17 cellular contexts compared by ENCODE assay signal in the genomic region with DNA sequence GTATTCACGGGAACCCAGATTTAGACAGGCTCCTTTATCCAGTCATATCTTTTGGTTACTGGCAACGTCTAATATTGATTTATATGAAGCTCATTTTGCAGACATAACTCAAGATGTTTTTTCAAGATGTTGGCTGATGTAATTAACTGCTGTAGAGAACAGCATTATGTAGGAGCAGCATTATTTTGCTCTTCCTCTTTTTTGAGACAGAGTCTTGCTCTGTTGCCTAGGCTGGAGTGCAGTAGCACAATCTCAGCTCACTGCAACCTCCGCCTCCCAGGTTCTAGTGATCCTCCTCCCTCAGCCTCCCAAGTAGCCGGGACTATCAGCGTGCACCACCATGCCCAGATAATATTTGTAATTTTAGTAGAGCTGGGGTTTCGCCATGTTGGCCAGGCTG. TPM values are rescaled to one million over a fixed set of nuclear protein-coding genes. Genes with fewer than 3 reads are reported as not detected.
DNase-seq lines count a peak whose midpoint lies in the region; ATAC-seq, FAIRE-seq and TF ChIP-seq lines count a peak whose summit lies in the region.
"Had no signal": no experiment of that assay in that cellular context is flagged by ENCODE, and none has a peak within 500 bp of the region (broad histone marks: within the 10 kb centered on the region; RNA-seq: fewer than 3 reads in every experiment).

No MANE protein-coding gene starts in this region.

- ATAC-seq in HepG2 (no peak), right lobe of liver (no peak), K562 (no peak), left lung (peak; percentile 53)
- no peak for ATAC-seq in naive thymus-derived CD4-positive, alpha-beta T cell
- ATAC-seq: HCT116 had no signal

- no peak for TF ChIP-seq RAD21 in HepG2 (CRISPR knock-in tag; IDR thresholded peaks at IDR 0.05)
- TF ChIP-seq RAD21 in K562 (CRISPR knock-in tag; conservative IDR thresholded peaks at IDR 0.05 in 1 of 2, IDR thresholded peaks at IDR 0.05 in 1 of 2): no peak

- H3K27me3 ChIP-seq in HepG2 (ENCODE audit: control insufficient read depth in 1 of 2, insufficient read depth in 2 of 2, low read length in 2 of 2) (peaks cover 0 to 2% of the 10 kb centered on the region in 2 experiments; a peak in 1 of 5 replicates), right lobe of liver (no peaks in the 10 kb centered on the region), K562 (ENCODE audit: control insufficient read depth in 2 of 2, insufficient read depth in 2 of 2, low read length in 2 of 2) (peaks cover 0 to 9% of the 10 kb centered on the region in 2 experiments; a peak in 2 of 5 replicates), left lung (peaks cover 0 to 14% of the 10 kb centered on the region in 2 donors)
- no peaks in the 10 kb centered on the region for H3K27me3 ChIP-seq in naive thymus-derived CD4-positive, alpha-beta T cell (ENCODE audit: control insufficient read depth in 2 of 2, insufficient read depth in 2 of 2, low read length in 2 of 2)

- no peak overlapping the region for H3K4me2 ChIP-seq in HepG2 (ENCODE audit: low read depth, low read length)
- H3K4me2 ChIP-seq in K562 (ENCODE audit: insufficient read depth, low read length): no peak overlapping the region
- H3K4me2 ChIP-seq: PC-9 had no signal

- no peaks in the 10 kb centered on the region for H3K9me1 ChIP-seq in K562 (ENCODE audit: control insufficient read depth, insufficient read depth, low read length)

- H3K36me3 ChIP-seq in HepG2 (replicated peaks in 1 of 2; ENCODE audit: control insufficient read depth in 1 of 2, insufficient read depth in 2 of 2, low read length in 2 of 2): no peaks in the 10 kb centered on the region
- H3K36me3 ChIP-seq in right lobe of liver: no peaks in the 10 kb centered on the region
- H3K36me3 ChIP-seq in K562 (ENCODE audit: control insufficient read depth, insufficient read depth, low read length): no peaks in the 10 kb centered on the region
- H3K36me3 ChIP-seq in left lung: no peaks in the 10 kb centered on the region
- H3K36me3 ChIP-seq in naive thymus-derived CD4-positive, alpha-beta T cell (ENCODE audit: control insufficient read depth in 2 of 3, insufficient read depth in 3 of 3, low read length in 3 of 3): no peaks in the 10 kb centered on the region

- POLR2A ChIA-PET in HepG2 (lab: Yijun Ruan, JAX): no interaction called here
- POLR2A ChIA-PET in K562 (lab: Yijun Ruan, JAX): no interaction called here
- POLR2A ChIA-PET in naive thymus-derived CD4-positive, alpha-beta T cell (lab: Charles Lee): no interaction called here

- H3K4me3 ChIP-seq in HepG2 (replicated peaks in 1 of 3; ENCODE audit: insufficient read depth in 1 of 3, low read depth in 2 of 3, low read length in 3 of 3) (no peak overlapping the region), right lobe of liver (no peak overlapping the region), K562 (no peak overlapping the region), left lung (no peak overlapping the region)
- H3K4me3 ChIP-seq in naive thymus-derived CD4-positive, alpha-beta T cell (ENCODE audit: low read length): no peak overlapping the region
- H3K4me3 ChIP-seq: PC-9 had no signal

- H3K9me3 Mint-ChIP-seq in naive thymus-derived CD4-positive, alpha-beta T cell: peaks cover 0 to 3% (median 0%) of the 10 kb centered on the region in 11 donors

- H3K9me3 ChIP-seq in HepG2 (ENCODE audit: low read length) (no peaks in the 10 kb centered on the region), right lobe of liver (no peaks in the 10 kb centered on the region), K562 (replicated peaks; ENCODE audit: control insufficient read depth, insufficient read depth, low read depth, low read length) (no peaks in the 10 kb centered on the region), left lung (no peaks in the 10 kb centered on the region)
- H3K9me3 ChIP-seq in naive thymus-derived CD4-positive, alpha-beta T cell (ENCODE audit: control insufficient read depth in 2 of 3, low read length in 3 of 3): no peaks in the 10 kb centered on the region

- H3K9ac ChIP-seq in HepG2 (ENCODE audit: insufficient read depth, low read depth, low read length) (no peak overlapping the region), K562 (ENCODE audit: insufficient read depth in 1 of 2, low read depth in 2 of 2, low read length in 2 of 2) (no peak overlapping the region)

- no peak for FAIRE-seq in HepG2 (lab: Jason Lieb, UNC)
- no peak for FAIRE-seq in K562 (lab: Jason Lieb, UNC)

- BruUV-seq in HepG2 (replicated peaks; lab: Mats Ljungman, UMichigan): no TSS peak
- no TSS peak for BruUV-seq in K562 (replicated peaks; lab: Mats Ljungman, UMichigan)

- no peaks in the 10 kb centered on the region for H4K20me1 ChIP-seq in HepG2 (ENCODE audit: insufficient read depth, low read length)
- H4K20me1 ChIP-seq in K562 (replicated peaks; ENCODE audit: control insufficient read depth, insufficient read depth, low read length): no peaks in the 10 kb centered on the region

- peaks cover 0 to 4% (median 0%) of the 10 kb centered on the region in 5 donors for H3K36me3 Mint-ChIP-seq in naive thymus-derived CD4-positive, alpha-beta T cell

- CTCF ChIA-PET in HepG2 (lab: Yijun Ruan, JAX; ENCODE audit: low intra/inter-chr PET ratio, low total read pairs) (no interaction called here), K562 (lab: Yijun Ruan, JAX; ENCODE audit: low intra/inter-chr PET ratio) (no interaction called here)
- CTCF ChIA-PET in naive thymus-derived CD4-positive, alpha-beta T cell (lab: Charles Lee): no interaction called here

- H3K79me2 ChIP-seq in HepG2 (ENCODE audit: insufficient read depth, low read length) (no peaks in the 10 kb centered on the region), K562 (ENCODE audit: control insufficient read depth, insufficient read depth, low read length) (no peaks in the 10 kb centered on the region)

- no peak for DNase-seq in HepG2 (ENCODE audit: low spot score)
- DNase-seq in right lobe of liver: no peak
- no peak for DNase-seq in K562 (ENCODE audit: extremely low read depth in 1 of 4, low spot score in 3 of 4)
- no peak for DNase-seq in left lung
- DNase-seq in medulla oblongata (ENCODE audit: extremely low spot score): no peak
- DNase-seq in naive thymus-derived CD4-positive, alpha-beta T cell: no peak
- no peak for DNase-seq in RKO (ENCODE audit: low spot score)
- DNase-seq: DMS153; GOT3; Kasumi-1; NCI-H2029 treated with DMSO at 0.1 percent for 48 hours; NCI-H526; NK-92 treated with Interleukin-12 subunit alpha and Interleukin-12 subunit beta, amount 100 ng/mL, for 24 hours; PC-9; SHP77 treated with DMSO at 0.1 percent for 48 hours had no signal

- TF ChIP-seq CTCF in HepG2 (CRISPR knock-in tag; IDR thresholded peaks at IDR 0.05) (no peak), right lobe of liver (IDR thresholded peaks at IDR 0.05) (no peak), K562 (IDR thresholded peaks at IDR 0.05 in 2 of 3, conservative IDR thresholded peaks at IDR 0.05 in 1 of 3; ENCODE audit: insufficient read depth in 2 of 3, low read depth in 1 of 3, low read length in 3 of 3) (no peak), left lung (IDR thresholded peaks at IDR 0.05) (no peak)

- intact Hi-C loops in HepG2 (cut with micrococcal nuclease; ENCODE audit: unreplicated experiment): no loop called here
- intact Hi-C loops in right lobe of liver (cut with DNase I): no loop called here
- intact Hi-C loops in K562 (cut with micrococcal nuclease): no loop called here
- intact Hi-C loops in left lung (cut with DNase I): no loop called here
- intact Hi-C loops in naive thymus-derived CD4-positive, alpha-beta T cell (cut with micrococcal nuclease): no loop called here

- WGBS in HepG2 (ENCODE audit: low lambda C conversion rate): 44% methylated on average over 6 of the region's 6 CpGs
- WGBS in right lobe of liver (ENCODE audit: insufficient coverage, low coverage, low lambda C conversion rate, missing lambda C conversion rate): 70% methylated on average over 5 of the region's 6 CpGs
- WGBS in K562 (ENCODE audit: insufficient coverage, low coverage, missing lambda C conversion rate): 0% methylated on average over 4 of the region's 6 CpGs

- H3K27ac ChIP-seq in HepG2 (ENCODE audit: extremely low read length, insufficient read depth, low read length) (no peak overlapping the region), right lobe of liver (no peak overlapping the region), K562 (ENCODE audit: extremely low read depth, low read depth, low read length) (no peak overlapping the region), left lung (peak overlapping the region in 1 of 2 donors; percentile 29)
- no peak overlapping the region for H3K27ac ChIP-seq in naive thymus-derived CD4-positive, alpha-beta T cell (ENCODE audit: low read depth, low read length)
- H3K27ac ChIP-seq: PC-9, RWPE1 had no signal

- H3K4me3 Mint-ChIP-seq in naive thymus-derived CD4-positive, alpha-beta T cell: no peak overlapping the region

- H3K4me1 Mint-ChIP-seq in naive thymus-derived CD4-positive, alpha-beta T cell: no peaks in the 10 kb centered on the region

- no peak overlapping the region for H3K27ac Mint-ChIP-seq in naive thymus-derived CD4-positive, alpha-beta T cell

- H2AFZ ChIP-seq in HepG2 (ENCODE audit: low read length) (no peak overlapping the region), K562 (ENCODE audit: low read depth, low read length) (no peak overlapping the region)
- H2AFZ ChIP-seq: PC-9 had no signal

- peaks cover 16 to 43% (median 24%) of the 10 kb centered on the region in 5 donors for H3K27me3 Mint-ChIP-seq in naive thymus-derived CD4-positive, alpha-beta T cell

- in situ Hi-C loops in HepG2 (cut with HindIII; ENCODE audit: extremely low pct_ligation_motif_present, low pct_unique_long_range_greater_than_20kb): no loop called here
- in situ Hi-C loops in K562 (cut with MboI): no loop called here

- H3K4me1 ChIP-seq in HepG2 (ENCODE audit: insufficient read depth, low read length): no peaks in the 10 kb centered on the region
- no peaks in the 10 kb centered on the region for H3K4me1 ChIP-seq in right lobe of liver
- no peaks in the 10 kb centered on the region; a peak in 1 of 5 replicates for H3K4me1 ChIP-seq in K562 (replicated peaks in 1 of 2; ENCODE audit: control insufficient read depth in 2 of 2, insufficient read depth in 2 of 2, low read length in 2 of 2)
- H3K4me1 ChIP-seq in left lung: no peaks in the 10 kb centered on the region
- no peaks in the 10 kb centered on the region for H3K4me1 ChIP-seq in naive thymus-derived CD4-positive, alpha-beta T cell (ENCODE audit: control insufficient read depth in 2 of 2, insufficient read depth in 2 of 2, low read length in 2 of 2)

- TF ChIP-seq POLR2A in HepG2 (IDR thresholded peaks at IDR 0.05; ENCODE audit: insufficient read depth in 1 of 2, low read depth in 2 of 2, low read length in 2 of 2): no peak
- no peak for TF ChIP-seq POLR2A in right lobe of liver (IDR thresholded peaks at IDR 0.05)
- TF ChIP-seq POLR2A in K562 (conservative IDR thresholded peaks at IDR 0.05): no peak

- TF ChIP-seq EP300 in HepG2 (IDR thresholded peaks at IDR 0.05; ENCODE audit: low read depth in 2 of 2, low read length in 2 of 2) (no peak), HepG2 (CRISPR knock-in tag; IDR thresholded peaks at IDR 0.05; ENCODE audit: borderline replicate concordance) (no peak), K562 (IDR thresholded peaks at IDR 0.05; ENCODE audit: low read length) (no peak)

RNA-seq across cellular contexts. Expression of a gene that starts 10.1 kb away (rescaled TPM):
- total RNA-seq in HepG2 (2016; rRNA removed; fragmentation: Illumina TruSeq; extraction: Trizol) (25.2 and 29.1 TPM in 2 replicates), right lobe of liver (1 to 10 TPM; 2.5 to 6.1 (median 4.3) TPM), K562 (2014; rRNA removed) (5.1 and 5.2 TPM in 2 replicates), K562 (2014; rRNA removed; fragmentation: Illumina TruSeq; extraction: Trizol) (7.1 and 8.3 TPM in 2 replicates), K562 (2015; rRNA removed; fragmentation: Illumina TruSeq; extraction: Trizol) (5.4 and 6.4 TPM in 2 replicates), K562 (2021) (5.4 and 5.9 TPM in 2 replicates), left lung (10 to 100 TPM; 12.9 to 15.0 TPM)
- total RNA-seq in HepG2 (2016; cell fraction: cytosol; rRNA removed; fragmentation: Illumina TruSeq; extraction: Trizol; ENCODE audit: low read depth): 74.0 and 76.2 TPM in 2 replicates
- 25.6 and 27.8 TPM in 2 replicates for total RNA-seq in HepG2 (2016; cell fraction: insoluble cytoplasmic fraction; rRNA removed; fragmentation: Illumina TruSeq; extraction: Trizol)
- 28.8 and 33.7 TPM in 2 replicates for total RNA-seq in HepG2 (2016; cell fraction: membrane; rRNA removed; fragmentation: Illumina TruSeq; extraction: Trizol)
- 52.6 and 57.4 TPM in 2 replicates for total RNA-seq in HepG2 (2016; cell fraction: nucleus; rRNA removed; fragmentation: Illumina TruSeq; extraction: Trizol)
- polyA plus RNA-seq in HepG2 (2011; rRNA removed) (7.4 and 10.0 TPM in 2 replicates), K562 (2011; rRNA removed) (8.3 and 11.4 TPM in 2 replicates), K562 (2014; fragmentation: Illumina TruSeq; extraction: Trizol) (3.7 and 4.6 TPM in 2 replicates), K562 (2014; fragmentation: Nextera tagmentation; extraction: Ambion mirVana) (10 to 100 TPM in 1 of 2 experiments, 1 to 10 TPM in 1; 8.6 to 10.6 TPM), K562 (2014; rRNA removed) (5.1 and 6.4 TPM in 2 replicates)
- 6.1 and 7.3 TPM in 2 replicates for polyA plus RNA-seq in HepG2 (2011; cell fraction: cytosol; rRNA removed)
- 8.0 and 8.8 TPM in 2 replicates for polyA plus RNA-seq in HepG2 (2011; cell fraction: nucleus; rRNA removed)
- polyA plus RNA-seq in HepG2 (2012): 7.7 and 10.7 TPM in 2 replicates
- polyA plus RNA-seq in HepG2 (2016; cell fraction: cytosol; fragmentation: Illumina TruSeq; extraction: Trizol; ENCODE audit: low read depth): 3.5 and 4.1 TPM in 2 replicates
- 24.5 and 25.1 TPM in 2 replicates for polyA plus RNA-seq in HepG2 (2016; cell fraction: insoluble cytoplasmic fraction; fragmentation: Illumina TruSeq; extraction: Trizol; ENCODE audit: low read depth)
- polyA plus RNA-seq in HepG2 (2016; cell fraction: membrane; fragmentation: Illumina TruSeq; extraction: Trizol; ENCODE audit: low read depth): 7.8 TPM in 2 replicates
- polyA plus RNA-seq in HepG2 (2016; cell fraction: nucleus; fragmentation: Illumina TruSeq; extraction: Trizol; ENCODE audit: insufficient read depth, low read depth): 14.4 and 16.7 TPM in 2 replicates
- 15.6 and 18.8 TPM in 2 replicates for polyA minus RNA-seq in HepG2 (2011; rRNA and poly(A)+ RNA removed; ENCODE audit: low replicate concordance)
- 9.9 and 13.1 TPM in 2 replicates for polyA minus RNA-seq in HepG2 (2011; cell fraction: cytosol; rRNA and poly(A)+ RNA removed)
- 76.1 and 88.3 TPM in 2 replicates for polyA minus RNA-seq in HepG2 (2011; cell fraction: nucleus; rRNA and poly(A)+ RNA removed)
- total RNA-seq in K562 (2011; cell fraction: chromatin; rRNA removed; ENCODE audit: low replicate concordance): 24.9 and 39.3 TPM in 2 replicates
- total RNA-seq in K562 (2011; cell fraction: nucleolus; rRNA removed): 9.3 and 14.9 TPM in 2 replicates
- total RNA-seq in K562 (2011; cell fraction: nucleoplasm; rRNA removed): 16.5 and 18.9 TPM in 2 replicates
- 1.9 and 5.8 TPM in 2 replicates for polyA plus RNA-seq in K562 (2011; cell fraction: cytosol; rRNA removed)
- polyA plus RNA-seq in K562 (2011; cell fraction: nucleus; rRNA removed): 7.0 and 14.3 TPM in 2 replicates
- polyA plus RNA-seq in K562 (2012): 4.4 TPM in 2 replicates
- 18.3 and 40.1 TPM in 2 replicates for polyA minus RNA-seq in K562 (2011; rRNA and poly(A)+ RNA removed)
- 2.8 and 8.0 TPM in 2 replicates for polyA minus RNA-seq in K562 (2011; cell fraction: cytosol; rRNA and poly(A)+ RNA removed)
- polyA minus RNA-seq in K562 (2011; cell fraction: nucleus; rRNA and poly(A)+ RNA removed): 19.5 and 53.2 TPM in 2 replicates
- total RNA-seq in naive thymus-derived CD4-positive, alpha-beta T cell: 10 to 100 TPM; 10.6 to 14.3 (median 13.3) TPM
- 10 to 100 TPM; 12.3 to 19.3 TPM for polyA plus RNA-seq in naive thymus-derived CD4-positive, alpha-beta T cell
